Comparison of ENCODE assay signal across 8 cellular contexts in the genomic region with DNA sequence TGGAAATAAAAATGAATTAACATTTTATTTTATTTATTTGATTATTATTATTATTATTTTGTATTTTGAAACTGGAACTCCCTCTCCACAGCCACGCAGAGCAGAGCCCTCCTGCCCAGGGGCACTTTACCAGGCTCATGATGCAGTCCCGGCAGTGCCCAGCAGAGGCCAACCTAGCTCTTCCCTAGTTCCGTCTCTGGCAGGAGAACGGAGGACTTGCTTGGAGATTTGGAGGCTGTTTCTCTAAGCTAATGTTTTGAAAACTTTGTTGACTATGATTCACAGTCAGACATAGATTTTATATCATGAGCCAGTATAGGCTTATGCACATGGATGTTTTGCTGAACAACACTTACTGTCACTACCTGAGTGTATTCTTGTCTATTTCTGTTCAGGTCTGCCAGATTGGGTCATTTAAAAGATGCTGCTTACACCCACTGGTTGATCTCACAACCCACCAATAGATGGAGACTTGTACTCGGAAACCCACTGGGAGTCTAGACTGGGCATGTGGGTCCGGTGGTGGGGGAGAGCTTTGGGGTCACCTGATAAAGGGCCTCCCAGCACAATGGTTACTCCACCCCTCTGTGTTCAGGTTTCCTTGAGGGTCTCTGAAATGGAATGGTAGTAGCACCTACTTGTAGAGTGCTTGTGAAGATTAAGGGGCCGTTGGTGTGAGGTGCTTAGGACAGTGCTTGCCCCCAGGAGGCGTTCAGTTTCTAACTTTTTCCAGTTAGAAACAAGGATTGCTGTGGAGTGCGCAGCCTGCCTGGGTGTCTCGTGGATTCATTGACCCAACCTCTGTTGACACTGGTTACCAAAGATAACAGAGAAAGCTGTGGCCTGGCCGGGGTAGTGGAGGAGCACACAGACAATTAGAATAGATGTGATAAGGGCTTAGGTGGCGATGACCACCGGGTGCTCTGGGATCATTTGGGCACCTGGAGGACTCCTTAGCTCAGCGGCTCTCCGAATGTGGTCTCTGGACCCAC.
DNase-seq lines count a peak whose midpoint lies in the region; ATAC-seq lines count a peak whose summit lies in the region.

No MANE protein-coding gene starts in this region.

- POLR2A ChIA-PET in CD4-positive, alpha-beta memory T cell (lab: Charles Lee; ENCODE audit: partially characterized antibody) = interaction anchor here (1.0 to 1.7 kb wide), 3 partner anchors 108 to 376 kb away, joined by 3 to 5 read pairs (median 3); partner anchors contain the start of gene LOXHD1

- no peaks in the 10 kb centered on the region for H3K27me3 Mint-ChIP-seq in CD4-positive, alpha-beta memory T cell
- H3K27me3 Mint-ChIP-seq in activated CD8-positive, alpha-beta memory T cell treated with anti-CD3 and anti-CD28 coated beads, Interleukin-2, amount 10 ng/mL, durations not matched to agents 7 days and 5 days = no peaks in the 10 kb centered on the region
- no peaks in the 10 kb centered on the region for H3K27me3 Mint-ChIP-seq in stimulated activated memory B cell treated with anti-CD40 and anti-IgM and Interleukin-4, amounts not matched to agents 10 μg/mL and 1 μg/mL and 100 μg/mL, for 72 hours

- H3K36me3 ChIP-seq in CD4-positive, alpha-beta memory T cell (ENCODE audit: insufficient read depth, low read length) = no peaks in the 10 kb centered on the region

- no peaks in the 10 kb centered on the region for H3K36me3 Mint-ChIP-seq in CD4-positive, alpha-beta memory T cell
- no peaks in the 10 kb centered on the region for H3K36me3 Mint-ChIP-seq in activated CD8-positive, alpha-beta memory T cell treated with anti-CD3 and anti-CD28 coated beads, Interleukin-2, amount 10 ng/mL, durations not matched to agents 7 days and 5 days
- no peaks in the 10 kb centered on the region for H3K36me3 Mint-ChIP-seq in stimulated activated memory B cell treated with anti-CD40 and anti-IgM and Interleukin-4, amounts not matched to agents 10 μg/mL and 1 μg/mL and 100 μg/mL, for 72 hours

- no peak overlapping the region for H3K4me3 ChIP-seq in CD4-positive, alpha-beta memory T cell (ENCODE audit: low read length in 2 of 2)

- H3K27ac Mint-ChIP-seq in CD4-positive, alpha-beta memory T cell = no peak overlapping the region
- no peak overlapping the region for H3K27ac Mint-ChIP-seq in activated CD8-positive, alpha-beta memory T cell treated with anti-CD3 and anti-CD28 coated beads, Interleukin-2, amount 10 ng/mL, durations not matched to agents 7 days and 5 days
- no peak overlapping the region for H3K27ac Mint-ChIP-seq in stimulated activated memory B cell treated with anti-CD40 and anti-IgM and Interleukin-4, amounts not matched to agents 10 μg/mL and 1 μg/mL and 100 μg/mL, for 72 hours

- no peaks in the 10 kb centered on the region for H3K9me3 ChIP-seq in CD4-positive, alpha-beta memory T cell (ENCODE audit: control insufficient read depth in 1 of 2, low read length in 2 of 2)

- H3K4me3 Mint-ChIP-seq in CD4-positive, alpha-beta memory T cell = no peak overlapping the region
- no peak overlapping the region for H3K4me3 Mint-ChIP-seq in activated CD8-positive, alpha-beta memory T cell treated with anti-CD3 and anti-CD28 coated beads, Interleukin-2, amount 10 ng/mL, durations not matched to agents 7 days and 5 days
- no peak overlapping the region for H3K4me3 Mint-ChIP-seq in stimulated activated memory B cell treated with anti-CD40 and anti-IgM and Interleukin-4, amounts not matched to agents 10 μg/mL and 1 μg/mL and 100 μg/mL, for 72 hours

- CTCF ChIA-PET in CD4-positive, alpha-beta memory T cell (lab: Charles Lee; ENCODE audit: partially characterized antibody) = interaction anchor here (0.8 to 6.1 kb wide), 28 partner anchors 8 to 484 kb away, joined by 3 to 56 read pairs (median 4); partner anchors contain the start of gene LOXHD1
- CTCF ChIA-PET in activated CD8-positive, alpha-beta memory T cell treated with anti-CD3 and anti-CD28 coated beads, Interleukin-2, amount 10 ng/mL, durations not matched to agents 7 days and 5 days (lab: Charles Lee) = interaction anchor here (0.6 to 6.8 kb wide), 26 partner anchors 9 to 385 kb away, joined by 3 to 62 read pairs (median 4); partner anchors contain the start of gene LOXHD1

- H3K4me1 ChIP-seq in CD4-positive, alpha-beta memory T cell (ENCODE audit: insufficient read depth, low read length) = peaks cover 8% of the 10 kb centered on the region

- H3K27me3 ChIP-seq in CD4-positive, alpha-beta memory T cell (ENCODE audit: insufficient read depth, low read length) = no peaks in the 10 kb centered on the region

- H3K9me3 Mint-ChIP-seq in CD4-positive, alpha-beta memory T cell = peaks cover 0 to 3% (median 0%) of the 10 kb centered on the region in 8 donors
- no peaks in the 10 kb centered on the region for H3K9me3 Mint-ChIP-seq in activated CD8-positive, alpha-beta memory T cell treated with anti-CD3 and anti-CD28 coated beads, Interleukin-2, amount 10 ng/mL, durations not matched to agents 7 days and 5 days (ENCODE audit: low read depth)
- H3K9me3 Mint-ChIP-seq in stimulated activated memory B cell treated with anti-CD40 and anti-IgM and Interleukin-4, amounts not matched to agents 10 μg/mL and 1 μg/mL and 100 μg/mL, for 72 hours = no peaks in the 10 kb centered on the region

- intact Hi-C loops in CD4-positive, alpha-beta memory T cell (cut with micrococcal nuclease) = loop anchor here (1.0 to 5.0 kb wide), 2 partner anchors 109 to 200 kb away; a partner anchor contains a TSS

- peak; percentile 23 to 56 (median 42) for DNase-seq in CD4-positive, alpha-beta memory T cell
- DNase-seq in NOMO-1 treated with DMSO at 0.1 percent for 48 hours (lab: John Stamatoyannopoulos, UW; ENCODE audit: unreplicated experiment) (peak; percentile 54), epidermal melanocyte (ENCODE audit: insufficient read length, low spot score) (peak; percentile 51), myocyte (ENCODE audit: low read depth) (peak; percentile 78)
- DNase-seq in activated CD8-positive, alpha-beta memory T cell treated with anti-CD3 and anti-CD28 coated beads, Interleukin-2, amount 10 ng/mL, durations not matched to agents 7 days and 5 days = peak; percentile 72

- H3K27ac ChIP-seq in CD4-positive, alpha-beta memory T cell (ENCODE audit: low read depth, low read length) = no peak overlapping the region

- peaks cover 9 to 23% (median 14%) of the 10 kb centered on the region in 4 donors for H3K4me1 Mint-ChIP-seq in CD4-positive, alpha-beta memory T cell
- H3K4me1 Mint-ChIP-seq in activated CD8-positive, alpha-beta memory T cell treated with anti-CD3 and anti-CD28 coated beads, Interleukin-2, amount 10 ng/mL, durations not matched to agents 7 days and 5 days = peaks cover 10% of the 10 kb centered on the region
- H3K4me1 Mint-ChIP-seq in stimulated activated memory B cell treated with anti-CD40 and anti-IgM and Interleukin-4, amounts not matched to agents 10 μg/mL and 1 μg/mL and 100 μg/mL, for 72 hours = no peaks in the 10 kb centered on the region

- ATAC-seq in GM19328 (IDR thresholded peaks at IDR 0.05; ENCODE audit: unreplicated experiment) (peak; percentile 80), HG03521 (IDR thresholded peaks at IDR 0.05; ENCODE audit: unreplicated experiment) (peak; percentile 83)
- ATAC-seq in activated CD8-positive, alpha-beta memory T cell treated with anti-CD3 and anti-CD28 coated beads, Interleukin-2, amount 10 ng/mL, durations not matched to agents 7 days and 5 days = peak; percentile 90
- peak; percentile 81 for ATAC-seq in stimulated activated memory B cell treated with anti-CD40 and anti-IgM and Interleukin-4, amounts not matched to agents 10 μg/mL and 1 μg/mL and 100 μg/mL, for 72 hours
